In the genomic region with DNA sequence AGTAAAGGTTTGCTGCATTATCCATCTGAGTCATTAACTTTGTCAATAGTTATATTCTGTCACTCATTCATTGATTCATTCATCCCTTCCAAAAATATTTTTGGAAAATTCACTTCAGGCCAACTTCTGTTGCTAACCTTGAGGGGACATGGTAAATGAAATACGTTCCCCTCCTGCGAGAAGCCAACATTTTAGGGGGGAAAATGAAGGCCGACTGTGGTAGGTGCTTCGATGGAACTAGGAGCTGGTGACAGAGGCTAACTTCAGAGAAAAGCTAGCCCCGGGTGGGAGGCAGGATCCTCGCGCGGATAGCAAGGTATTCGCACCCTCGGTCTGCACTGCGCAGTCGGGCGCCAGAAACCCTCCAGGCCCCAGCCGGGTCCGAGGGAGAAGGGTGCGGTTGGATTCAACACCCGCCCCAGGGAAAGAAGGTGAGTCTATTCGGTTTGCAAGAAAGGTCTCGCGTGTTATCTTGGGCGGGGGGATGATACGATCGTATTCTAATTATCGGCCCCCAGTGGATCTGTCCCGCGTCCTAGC, we compare ENCODE assay signal across 8 cellular contexts. TPM values are rescaled to one million over a fixed set of nuclear protein-coding genes. Genes with fewer than 3 reads are reported as not detected.
A peak's percentile ranks its signal among the peaks of the same experiment; 100 is the strongest.
DNase-seq lines count a peak whose midpoint lies in the region; ATAC-seq, FAIRE-seq and TF ChIP-seq lines count a peak whose summit lies in the region.

No MANE protein-coding gene starts in this region.

- CTCF ChIA-PET in A549 (lab: Yijun Ruan, JAX) = interaction anchor here (1.1 kb wide), 1 partner anchor 8 kb away, joined by 3 read pairs; no protein-coding TSS in a partner anchor

- intact Hi-C loops in ascending aorta (cut with DNase I) = no loop called here
- intact Hi-C loops in kidney (cut with DNase I) = no loop called here

- FAIRE-seq in A549 (lab: Jason Lieb, UNC) (no peak), kidney (lab: Jason Lieb, UNC) (no peak)

- ATAC-seq in A549 (no peak; a peak in 2 of 6 replicates), GM18909 (IDR thresholded peaks at IDR 0.05; ENCODE audit: poor library complexity, unreplicated experiment) (peak; percentile 32), HG03571 (IDR thresholded peaks at IDR 0.05; ENCODE audit: unreplicated experiment) (peak; percentile 29), HG02870 (IDR thresholded peaks at IDR 0.05; ENCODE audit: unreplicated experiment) (no peak)

- no peak for TF ChIP-seq CTCF in A549 (IDR thresholded peaks at IDR 0.05)
- no peak for TF ChIP-seq CTCF in ascending aorta (IDR thresholded peaks at IDR 0.05)
- no peak for TF ChIP-seq CTCF in kidney (IDR thresholded peaks at IDR 0.05; ENCODE audit: borderline replicate concordance, extremely low read depth, insufficient read depth)

- TF ChIP-seq POLR2A in A549 (IDR thresholded peaks at IDR 0.05; ENCODE audit: low read length) = no peak

- peak overlapping the region; percentile 91 for H3K4me2 ChIP-seq in A549

- H3K4me3 ChIP-seq in A549 (peak overlapping the region; percentile 85), ascending aorta (peak overlapping the region; percentile 62 to 90), kidney (ENCODE audit: low read length in 2 of 2) (peak overlapping the region; percentile 93 to 94), subcutaneous abdominal adipose tissue (ENCODE audit: low read depth in 1 of 5, low read length in 5 of 5) (peak overlapping the region; percentile 82 to 100 (median 94))

- POLR2A ChIA-PET in A549 (lab: Yijun Ruan, JAX) = interaction anchor here (0.5 to 1.6 kb wide), 6 partner anchors 9 to 67 kb away, joined by 3 to 10 read pairs (median 4); no protein-coding TSS in a partner anchor

- TF ChIP-seq EP300 in A549 (IDR thresholded peaks at IDR 0.05) = no peak

- H3K4me1 ChIP-seq in A549 (peaks cover 10% of the 10 kb centered on the region; the same call in 1 of the 3 replicates), ascending aorta (peaks cover 0 to 8% of the 10 kb centered on the region in 2 donors), kidney (ENCODE audit: control insufficient read depth in 1 of 2, insufficient read depth in 1 of 2, low read depth in 1 of 2, low read length in 2 of 2) (peaks cover 0 to 4% of the 10 kb centered on the region in 2 donors), subcutaneous abdominal adipose tissue (ENCODE audit: control insufficient read depth in 5 of 5, insufficient read depth in 5 of 5, low read length in 5 of 5) (peaks cover 2 to 28% (median 21%) of the 10 kb centered on the region in 5 donors)

- H3K9me3 ChIP-seq in A549 = peaks cover 11% of the 10 kb centered on the region
- H3K9me3 ChIP-seq in ascending aorta = no peaks in the 10 kb centered on the region
- H3K9me3 ChIP-seq in kidney (ENCODE audit: control insufficient read depth in 1 of 2, low read length in 2 of 2) = no peaks in the 10 kb centered on the region
- H3K9me3 ChIP-seq in subcutaneous abdominal adipose tissue (ENCODE audit: control insufficient read depth in 5 of 5, low read length in 5 of 5) = peaks cover 0 to 6% (median 3%) of the 10 kb centered on the region in 5 donors

- H3K27ac ChIP-seq in A549 (peak overlapping the region; percentile 86 to 97), ascending aorta (peak overlapping the region; percentile 55 to 69), kidney (ENCODE audit: low read depth in 2 of 2, low read length in 2 of 2) (no peak overlapping the region), subcutaneous abdominal adipose tissue (ENCODE audit: low read depth, low read length) (peak overlapping the region; percentile 62)

- no peak for DNase-seq in A549 (ENCODE audit: low read depth in 1 of 2, low spot score in 1 of 2)
- DNase-seq in ascending aorta (ENCODE audit: low spot score in 2 of 2) = no peak
- DNase-seq in kidney = peak; percentile 66
- DNase-seq in KG1 (lab: John Stamatoyannopoulos, UW) = no peak

- H3K9ac ChIP-seq in kidney (ENCODE audit: low read length in 2 of 2) (peak overlapping the region in 1 of 2 donors; percentile 72), subcutaneous abdominal adipose tissue (ENCODE audit: low read length in 5 of 5) (peak overlapping the region; percentile 73 to 97 (median 92))

- no peaks in the 10 kb centered on the region for H3K27me3 ChIP-seq in ascending aorta
- no peaks in the 10 kb centered on the region for H3K27me3 ChIP-seq in subcutaneous abdominal adipose tissue (ENCODE audit: control insufficient read depth in 5 of 5, insufficient read depth in 4 of 5, low read length in 5 of 5)

- no peak for TF ChIP-seq RAD21 in A549 (conservative IDR thresholded peaks at IDR 0.05 in 1 of 2, IDR thresholded peaks at IDR 0.05 in 1 of 2)

- H3K36me3 ChIP-seq in ascending aorta (no peaks in the 10 kb centered on the region), kidney (ENCODE audit: control insufficient read depth in 1 of 2, insufficient read depth in 2 of 2, low read length in 2 of 2) (no peaks in the 10 kb centered on the region), subcutaneous abdominal adipose tissue (ENCODE audit: control insufficient read depth in 5 of 5, insufficient read depth in 5 of 5, low read length in 5 of 5) (no peaks in the 10 kb centered on the region)

- 41% methylated on average over 25 of the region's 26 CpGs for WGBS in A549 (ENCODE audit: missing lambda C conversion rate)

TF ChIP-seq in A549, 52 proteins besides CTCF, POLR2A, EP300 and RAD21:
- TF ChIP-seq, protein P1, sequence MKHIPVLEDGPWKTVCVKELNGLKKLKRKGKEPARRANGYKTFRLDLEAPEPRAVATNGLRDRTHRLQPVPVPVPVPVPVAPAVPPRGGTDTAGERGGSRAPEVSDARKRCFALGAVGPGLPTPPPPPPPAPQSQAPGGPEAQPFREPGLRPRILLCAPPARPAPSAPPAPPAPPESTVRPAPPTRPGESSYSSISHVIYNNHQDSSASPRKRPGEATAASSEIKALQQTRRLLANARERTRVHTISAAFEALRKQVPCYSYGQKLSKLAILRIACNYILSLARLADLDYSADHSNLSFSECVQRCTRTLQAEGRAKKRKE (CRISPR knock-in tag; IDR thresholded peaks at IDR 0.05; ENCODE audit: low read depth) = no peak
- TF ChIP-seq, protein P2, sequence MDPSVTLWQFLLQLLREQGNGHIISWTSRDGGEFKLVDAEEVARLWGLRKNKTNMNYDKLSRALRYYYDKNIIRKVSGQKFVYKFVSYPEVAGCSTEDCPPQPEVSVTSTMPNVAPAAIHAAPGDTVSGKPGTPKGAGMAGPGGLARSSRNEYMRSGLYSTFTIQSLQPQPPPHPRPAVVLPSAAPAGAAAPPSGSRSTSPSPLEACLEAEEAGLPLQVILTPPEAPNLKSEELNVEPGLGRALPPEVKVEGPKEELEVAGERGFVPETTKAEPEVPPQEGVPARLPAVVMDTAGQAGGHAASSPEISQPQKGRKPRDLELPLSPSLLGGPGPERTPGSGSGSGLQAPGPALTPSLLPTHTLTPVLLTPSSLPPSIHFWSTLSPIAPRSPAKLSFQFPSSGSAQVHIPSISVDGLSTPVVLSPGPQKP (IDR thresholded peaks at IDR 0.05; ENCODE audit: low read depth, low read length) = no peak
- TF ChIP-seq, protein P3, sequence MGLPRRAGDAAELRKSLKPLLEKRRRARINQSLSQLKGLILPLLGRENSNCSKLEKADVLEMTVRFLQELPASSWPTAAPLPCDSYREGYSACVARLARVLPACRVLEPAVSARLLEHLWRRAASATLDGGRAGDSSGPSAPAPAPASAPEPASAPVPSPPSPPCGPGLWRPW (IDR thresholded peaks at IDR 0.05) = no peak
- TF ChIP-seq RNF2 (IDR thresholded peaks at IDR 0.05; ENCODE audit: borderline replicate concordance, low read depth) (no peak), EHMT2 (IDR thresholded peaks at IDR 0.05; ENCODE audit: low read depth) (no peak), HEYL (CRISPR knock-in tag; IDR thresholded peaks at IDR 0.05) (no peak), SMC3 (IDR thresholded peaks at IDR 0.05) (no peak), HOXA7 (CRISPR knock-in tag; IDR thresholded peaks at IDR 0.05) (no peak), NR3C1 (IDR thresholded peaks at IDR 0.05) (no peak), MAFK (IDR thresholded peaks at IDR 0.05; ENCODE audit: partially characterized antibody) (no peak), RCOR1 (IDR thresholded peaks at IDR 0.05; ENCODE audit: low read depth, low read length) (no peak), TP53 (CRISPR knock-in tag; IDR thresholded peaks at IDR 0.05) (no peak), ZC3H11A (IDR thresholded peaks at IDR 0.05) (no peak), CHD2 (IDR thresholded peaks at IDR 0.05; ENCODE audit: low read length, partially characterized antibody) (no peak)
- TF ChIP-seq, protein P4, sequence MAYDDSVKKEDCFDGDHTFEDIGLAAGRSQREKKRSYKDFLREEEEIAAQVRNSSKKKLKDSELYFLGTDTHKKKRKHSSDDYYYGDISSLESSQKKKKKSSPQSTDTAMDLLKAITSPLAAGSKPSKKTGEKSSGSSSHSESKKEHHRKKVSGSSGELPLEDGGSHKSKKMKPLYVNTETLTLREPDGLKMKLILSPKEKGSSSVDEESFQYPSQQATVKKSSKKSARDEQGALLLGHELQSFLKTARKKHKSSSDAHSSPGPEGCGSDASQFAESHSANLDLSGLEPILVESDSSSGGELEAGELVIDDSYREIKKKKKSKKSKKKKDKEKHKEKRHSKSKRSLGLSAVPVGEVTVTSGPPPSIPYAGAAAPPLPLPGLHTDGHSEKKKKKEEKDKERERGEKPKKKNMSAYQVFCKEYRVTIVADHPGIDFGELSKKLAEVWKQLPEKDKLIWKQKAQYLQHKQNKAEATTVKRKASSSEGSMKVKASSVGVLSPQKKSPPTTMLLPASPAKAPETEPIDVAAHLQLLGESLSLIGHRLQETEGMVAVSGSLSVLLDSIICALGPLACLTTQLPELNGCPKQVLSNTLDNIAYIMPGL (CRISPR knock-in tag; IDR thresholded peaks at IDR 0.05; ENCODE audit: borderline replicate concordance) = no peak

RNA-seq across cellular contexts. Expression of a gene that starts 0.6 kb away (rescaled TPM):
- 6.9 and 19.5 TPM in 2 replicates for polyA plus RNA-seq in A549 (2011; rRNA removed)
- polyA plus RNA-seq in A549 (2012; cell fraction: cytosol; rRNA removed) = 1.7 and 2.4 TPM in 2 replicates
- 0.95 and 1.8 TPM in 2 replicates for polyA plus RNA-seq in A549 (2012; cell fraction: nucleus; rRNA removed)
- 15.6 to 20.6 TPM (median 16.1 TPM) in 3 replicates for polyA plus RNA-seq in A549 (2017; fragmentation: RNase III; extraction: RNeasy Plus Mini Kit Qiagen cat#74134 plus additional on column Dnase treatment)
- 5.8 and 6.6 TPM in 2 replicates for polyA minus RNA-seq in A549 (2011; rRNA and poly(A)+ RNA removed)
- total RNA-seq in ascending aorta = 1.9 TPM
- 21.4 TPM for total RNA-seq in kidney
- polyA plus RNA-seq in kidney (ENCODE audit: insufficient read depth, low read depth, low replicate concordance) = 5.9 TPM

Comparison
In these comparisons a context has a peak if more than half of its experiments do, and no peak if none do; other contexts are left out.
1. ATAC-seq: peak in GM18909 (single experiment) and HG03571 (single experiment); none in A549 (0 of 2) and HG02870 (single experiment).
2. H3K27ac ChIP-seq: peak in A549 (2 of 2), ascending aorta (2 of 2) and subcutaneous abdominal adipose tissue (single experiment); none in kidney (0 of 2).
3. Peak in every context shown above with its lines, with median percentiles within 50 percentile points of each other: H3K4me3 ChIP-seq.